In the genomic region with DNA sequence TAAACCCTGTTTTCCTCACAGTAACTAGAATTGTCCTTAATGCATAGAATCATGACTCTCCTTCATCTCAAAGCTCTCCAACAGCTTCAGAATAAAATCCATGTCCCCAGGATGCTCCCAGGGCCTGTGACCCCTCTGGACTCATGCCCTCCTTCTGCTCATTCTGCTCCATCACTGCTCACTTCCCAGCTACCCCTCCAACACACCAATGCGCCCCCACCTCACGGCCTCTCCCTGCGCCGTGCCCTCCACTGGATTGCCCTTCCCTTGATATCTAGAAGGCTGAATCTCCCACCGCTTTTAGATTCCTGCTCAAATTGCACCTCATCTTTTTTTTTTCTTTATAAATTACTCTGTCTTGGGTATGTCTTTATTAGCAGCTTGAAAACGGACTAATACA, we compare ENCODE assay signal across 30 cellular contexts.
"Had no signal": no experiment of that assay in that cellular context is flagged by ENCODE, and none has a peak within 500 bp of the region (broad histone marks: within the 10 kb centered on the region; RNA-seq: fewer than 3 reads in every experiment).

No MANE protein-coding gene starts in this region.

- H3K4me1 ChIP-seq: foreskin keratinocyte had no signal

- H3K9me3 ChIP-seq: body of pancreas, esophagus muscularis mucosa, gastrocnemius medialis had no signal

- H3K4me3 Mint-ChIP-seq: activated B cell treated with CpG ODN at 0.5 μM for 24 hours; activated naive CD4-positive, alpha-beta T cell treated with anti-CD3 and anti-CD28 coated beads, Interleukin-2, amount 10 ng/mL, durations not matched to agents 7 days and 5 days; activated naive CD8-positive, alpha-beta T cell treated with anti-CD3 and anti-CD28 coated beads, Interleukin-2, amount 10 ng/mL, durations not matched to agents 7 days and 5 days; activated T-cell treated with anti-CD3 and anti-CD28 coated beads, Interleukin-2, amount 50 U/mL, for 4 hours; activated T-helper 17 cell treated with anti-CD3 and anti-CD28 coated beads, Interleukin-2, amount 50 U/mL, for 72 hours; effector memory CD8-positive, alpha-beta T cell; T-cell; T-helper 1 cell treated with Interleukin-12 subunit alpha and Interleukin-12 subunit beta and Interleukin-4 antibody, amounts not matched to agents 30 μg/mL and 1 μg/mL, for 36 hours; T-helper 2 cell treated with Interferon-gamma antibody and Interleukin-4, amounts not matched to agents 5 μg/mL and 100 μg/mL, for 36 hours had no signal

- H3K4me1 Mint-ChIP-seq: activated B cell treated with CpG ODN at 0.5 μM for 24 hours had no signal

- H3K27ac Mint-ChIP-seq: activated B cell treated with CpG ODN at 0.5 μM for 24 hours; activated naive CD4-positive, alpha-beta T cell treated with anti-CD3 and anti-CD28 coated beads, Interleukin-2, amount 10 ng/mL, durations not matched to agents 7 days and 5 days; activated naive CD4-positive, alpha-beta T cell treated with anti-CD3 and anti-CD28 coated beads, Interleukin-2, amount 50 U/mL, for 72 hours; activated naive CD8-positive, alpha-beta T cell treated with anti-CD3 and anti-CD28 coated beads, Interleukin-2, amount 10 ng/mL, durations not matched to agents 7 days and 5 days; activated T-helper 17 cell treated with anti-CD3 and anti-CD28 coated beads, Interleukin-2, amount 50 U/mL, for 72 hours; effector memory CD8-positive, alpha-beta T cell; T-helper 1 cell treated with Interleukin-12 subunit alpha and Interleukin-12 subunit beta and Interleukin-4 antibody, amounts not matched to agents 30 μg/mL and 1 μg/mL, for 36 hours; T-helper 2 cell treated with Interferon-gamma antibody and Interleukin-4, amounts not matched to agents 5 μg/mL and 100 μg/mL, for 36 hours had no signal

- H3K27me3 Mint-ChIP-seq: activated naive CD8-positive, alpha-beta T cell treated with anti-CD3 and anti-CD28 coated beads, Interleukin-2, amount 10 ng/mL, durations not matched to agents 7 days and 5 days had no signal

- H3K36me3 ChIP-seq: esophagus muscularis mucosa, gastrocnemius medialis, WERI-Rb-1 had no signal

- DNase-seq: activated B cell treated with CpG ODN at 0.5 μM for 24 hours; activated CD4-positive, alpha-beta T cell treated with anti-CD3 and anti-CD28 coated beads for 48 hours; activated CD4-positive, alpha-beta T cell treated with anti-CD3 and anti-CD28 coated beads, Interleukin-2, amount 50 U/mL, for 1 hour; activated CD4-positive, alpha-beta T cell treated with anti-CD3 and anti-CD28 coated beads, Interleukin-2, amount 50 U/mL, for 48 hours; activated CD8-positive, alpha-beta memory T cell treated with anti-CD3 and anti-CD28 coated beads for 24 hours; activated effector memory CD4-positive, alpha-beta T cell treated with Interleukin-2 at 50 U/mL for 16 hours; activated naive CD4-positive, alpha-beta T cell treated with anti-CD3 and anti-CD28 coated beads, Interleukin-2, amount 10 ng/mL, durations not matched to agents 7 days and 5 days; activated naive CD8-positive, alpha-beta T cell treated with anti-CD3 and anti-CD28 coated beads, Interleukin-2, amount 10 ng/mL, durations not matched to agents 7 days and 5 days; activated T-cell treated with anti-CD3 and anti-CD28 coated beads, Interleukin-2, amount 50 U/mL, for 4 hours; amygdala; aorta; body of pancreas; caudate nucleus; cortex of kidney; dermis blood vessel endothelial cell; effector CD4-positive, alpha-beta T cell; effector memory CD8-positive, alpha-beta T cell; foreskin keratinocyte; gastrocnemius medialis; glutamatergic neuron; SW 1271; T-cell; T1000; WERI-Rb-1 had no signal

- H3K36me3 Mint-ChIP-seq: activated naive CD4-positive, alpha-beta T cell treated with anti-CD3 and anti-CD28 coated beads, Interleukin-2, amount 10 ng/mL, durations not matched to agents 7 days and 5 days; activated naive CD4-positive, alpha-beta T cell treated with anti-CD3 and anti-CD28 coated beads, Interleukin-2, amount 50 U/mL, for 72 hours; activated naive CD8-positive, alpha-beta T cell treated with anti-CD3 and anti-CD28 coated beads, Interleukin-2, amount 10 ng/mL, durations not matched to agents 7 days and 5 days; T-cell had no signal

- H3K4me3 ChIP-seq: body of pancreas, esophagus muscularis mucosa, gastrocnemius medialis had no signal

- H3K27me3 ChIP-seq: body of pancreas, esophagus muscularis mucosa, gastrocnemius medialis had no signal

- ATAC-seq: activated CD4-positive, CD25-positive, alpha-beta regulatory T cell treated with anti-CD3 and anti-CD28 coated beads, Interleukin-2, amount 50 U/mL, for 24 hours; activated naive CD4-positive, alpha-beta T cell treated with anti-CD3 and anti-CD28 coated beads, Interleukin-2, amount 50 U/mL, for 72 hours; activated T-cell treated with anti-CD3 and anti-CD28 coated beads, Interleukin-2, amount 50 U/mL, for 4 hours; activated T-helper 17 cell treated with anti-CD3 and anti-CD28 coated beads, Interleukin-2, amount 50 U/mL, for 72 hours; body of pancreas; effector memory CD8-positive, alpha-beta T cell; foreskin keratinocyte; gastrocnemius medialis; T-cell had no signal

- H3K9me3 Mint-ChIP-seq: activated B cell treated with CpG ODN at 0.5 μM for 24 hours; activated naive CD4-positive, alpha-beta T cell treated with anti-CD3 and anti-CD28 coated beads, Interleukin-2, amount 10 ng/mL, durations not matched to agents 7 days and 5 days; activated naive CD4-positive, alpha-beta T cell treated with anti-CD3 and anti-CD28 coated beads, Interleukin-2, amount 50 U/mL, for 72 hours; activated naive CD8-positive, alpha-beta T cell treated with anti-CD3 and anti-CD28 coated beads, Interleukin-2, amount 10 ng/mL, durations not matched to agents 7 days and 5 days; activated T-cell treated with anti-CD3 and anti-CD28 coated beads, Interleukin-2, amount 50 U/mL, for 4 hours; activated T-helper 17 cell treated with anti-CD3 and anti-CD28 coated beads, Interleukin-2, amount 50 U/mL, for 72 hours; effector memory CD8-positive, alpha-beta T cell; T-cell; T-helper 1 cell treated with Interleukin-12 subunit alpha and Interleukin-12 subunit beta and Interleukin-4 antibody, amounts not matched to agents 30 μg/mL and 1 μg/mL, for 36 hours; T-helper 2 cell treated with Interferon-gamma antibody and Interleukin-4, amounts not matched to agents 5 μg/mL and 100 μg/mL, for 36 hours had no signal

- H3K27ac ChIP-seq: body of pancreas, foreskin keratinocyte, WERI-Rb-1 had no signal
